Comparison of ENCODE assay signal across 8 cellular contexts in the genomic region with DNA sequence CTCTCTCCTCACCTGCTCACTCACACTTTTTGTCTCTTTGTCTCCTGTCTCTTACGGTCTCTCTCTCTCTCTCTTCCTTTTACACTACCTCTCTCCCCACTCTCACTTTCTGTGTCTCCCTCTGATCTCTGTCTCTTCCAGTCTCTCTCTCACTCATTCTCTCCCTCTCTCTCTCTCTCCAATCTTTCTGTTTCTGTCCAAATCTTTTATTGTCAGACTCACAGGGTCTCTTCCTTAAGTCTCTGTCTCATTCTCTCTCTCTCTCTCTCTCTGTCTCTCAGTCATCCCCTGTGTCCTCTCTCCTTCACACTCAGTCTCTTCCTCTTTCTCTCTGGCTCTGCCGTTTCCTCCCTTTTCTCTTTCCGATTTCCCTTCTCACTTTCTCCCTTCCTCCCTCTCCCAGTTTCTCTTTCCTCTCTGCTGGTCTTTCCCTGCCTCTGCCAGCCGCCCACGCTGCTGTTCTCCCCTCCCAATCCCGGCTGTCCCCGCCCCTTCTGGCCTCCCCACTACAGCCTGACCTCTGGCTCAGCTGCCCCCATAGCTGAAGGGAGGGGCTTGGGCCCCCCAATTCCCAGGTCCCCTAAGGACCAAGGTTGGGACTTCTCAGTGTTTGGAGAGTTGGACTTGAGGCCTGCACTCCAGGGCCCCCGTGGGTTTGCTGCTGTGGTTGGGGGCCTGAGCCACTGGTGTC. TPM values are rescaled to one million over a fixed set of nuclear protein-coding genes. Genes with fewer than 3 reads are reported as not detected.
DNase-seq lines count a peak whose midpoint lies in the region; TF ChIP-seq lines count a peak whose summit lies in the region.

A gene with protein sequence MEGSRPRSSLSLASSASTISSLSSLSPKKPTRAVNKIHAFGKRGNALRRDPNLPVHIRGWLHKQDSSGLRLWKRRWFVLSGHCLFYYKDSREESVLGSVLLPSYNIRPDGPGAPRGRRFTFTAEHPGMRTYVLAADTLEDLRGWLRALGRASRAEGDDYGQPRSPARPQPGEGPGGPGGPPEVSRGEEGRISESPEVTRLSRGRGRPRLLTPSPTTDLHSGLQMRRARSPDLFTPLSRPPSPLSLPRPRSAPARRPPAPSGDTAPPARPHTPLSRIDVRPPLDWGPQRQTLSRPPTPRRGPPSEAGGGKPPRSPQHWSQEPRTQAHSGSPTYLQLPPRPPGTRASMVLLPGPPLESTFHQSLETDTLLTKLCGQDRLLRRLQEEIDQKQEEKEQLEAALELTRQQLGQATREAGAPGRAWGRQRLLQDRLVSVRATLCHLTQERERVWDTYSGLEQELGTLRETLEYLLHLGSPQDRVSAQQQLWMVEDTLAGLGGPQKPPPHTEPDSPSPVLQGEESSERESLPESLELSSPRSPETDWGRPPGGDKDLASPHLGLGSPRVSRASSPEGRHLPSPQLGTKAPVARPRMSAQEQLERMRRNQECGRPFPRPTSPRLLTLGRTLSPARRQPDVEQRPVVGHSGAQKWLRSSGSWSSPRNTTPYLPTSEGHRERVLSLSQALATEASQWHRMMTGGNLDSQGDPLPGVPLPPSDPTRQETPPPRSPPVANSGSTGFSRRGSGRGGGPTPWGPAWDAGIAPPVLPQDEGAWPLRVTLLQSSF (minus strand): TSS at position 422 of the 691 bp plus-strand sequence. CDS start 997 bp downstream, outside the sequence.

- peaks cover 17 to 33% of the 10 kb centered on the region in 2 donors for H3K4me1 ChIP-seq in thyroid gland

- WGBS in thyroid gland, 2 donors, result 29 to 37% methylated on average over 8 of the region's 8 CpGs

- H3K4me3 ChIP-seq in kidney epithelial cell (ENCODE audit: low read depth, low read length), result peak within 1 kb of the TSS; percentile 43
- H3K4me3 ChIP-seq in thyroid gland (replicated peaks in 1 of 3), result peak within 1 kb of the TSS in 1 of 3 donors; percentile 14

- H3K36me3 Mint-ChIP-seq in brain, result peaks cover 17% of the 10 kb centered on the region

- H3K4me1 Mint-ChIP-seq in brain, result peaks cover 41% of the 10 kb centered on the region

- H3K27ac Mint-ChIP-seq in brain, result peak within 1 kb of the TSS; percentile 81 to 98 (median 94)

- TF ChIP-seq POLR2A in thyroid gland (IDR thresholded peaks at IDR 0.05), result peak in 1 of 2 donors; percentile 48

- H3K27ac ChIP-seq in thyroid gland, result peak within 1 kb of the TSS; percentile 23 to 85 (median 77)

- TF ChIP-seq CTCF in brain (conservative IDR thresholded peaks at IDR 0.05) (no peak), kidney epithelial cell (IDR thresholded peaks at IDR 0.05; ENCODE audit: insufficient read depth, low read length, poor library complexity, severe bottlenecking) (no peak), thyroid gland (IDR thresholded peaks at IDR 0.05) (no peak)

- DNase-seq in DMS53 (lab: John Stamatoyannopoulos, UW), result peak; percentile 23
- DNase-seq in DMS53 treated with DMSO at 0.1 percent for 48 hours (lab: John Stamatoyannopoulos, UW; ENCODE audit: unreplicated experiment), result no peak
- no peak for DNase-seq in kidney epithelial cell (ENCODE audit: low read depth)
- peak; percentile 65 to 72 for DNase-seq in thyroid gland
- no peak for DNase-seq in T-helper 2 cell
- no peak for DNase-seq in NCI-H69 (lab: John Stamatoyannopoulos, UW)
- no peak for DNase-seq in anterior cingulate cortex (lab: John Stamatoyannopoulos, UW)

- H3K36me3 ChIP-seq in kidney epithelial cell (ENCODE audit: control insufficient read depth, insufficient read depth, low read length) (peaks cover 2% of the 10 kb centered on the region), thyroid gland (no peaks in the 10 kb centered on the region)

- H3K9me3 Mint-ChIP-seq in brain, result peaks cover 0 to 2% (median 0%) of the 10 kb centered on the region in 5 experiments

- peak within 1 kb of the TSS; percentile 7 to 91 (median 77) for H3K4me3 Mint-ChIP-seq in brain

- H3K27me3 Mint-ChIP-seq in brain, result peaks cover 11% of the 10 kb centered on the region

- H3K9me3 ChIP-seq in thyroid gland, result no peaks in the 10 kb centered on the region

- intact Hi-C loops in thyroid gland (cut with DNase I), result loop anchor here (10.0 kb wide), 1 partner anchor 106 kb away; no protein-coding TSS in a partner anchor

- no peaks in the 10 kb centered on the region for H3K27me3 ChIP-seq in kidney epithelial cell (ENCODE audit: control insufficient read depth, insufficient read depth, low read length)
- no peaks in the 10 kb centered on the region for H3K27me3 ChIP-seq in thyroid gland

RNA-seq across cellular contexts. Expression of the gene that starts here (rescaled TPM):
- 3.4 TPM for polyA plus RNA-seq in brain (ENCODE audit: insufficient read depth, low read depth, low replicate concordance)
- 10.0 and 11.1 TPM in 2 replicates for total RNA-seq in kidney epithelial cell
- 10 to 100 TPM; 15.2 to 21.8 (median 19.0) TPM for total RNA-seq in thyroid gland

Comparison
In these comparisons a context has a peak if more than half of its experiments do, and no peak if none do; other contexts are left out.
1. DNase-seq: peak in DMS53 (single experiment) and thyroid gland (2 of 2); none in DMS53 treated with DMSO at 0.1 percent for 48 hours (single experiment), kidney epithelial cell (single experiment), T-helper 2 cell (0 of 5), NCI-H69 (single experiment) and anterior cingulate cortex (0 of 58).